In the genomic region with DNA sequence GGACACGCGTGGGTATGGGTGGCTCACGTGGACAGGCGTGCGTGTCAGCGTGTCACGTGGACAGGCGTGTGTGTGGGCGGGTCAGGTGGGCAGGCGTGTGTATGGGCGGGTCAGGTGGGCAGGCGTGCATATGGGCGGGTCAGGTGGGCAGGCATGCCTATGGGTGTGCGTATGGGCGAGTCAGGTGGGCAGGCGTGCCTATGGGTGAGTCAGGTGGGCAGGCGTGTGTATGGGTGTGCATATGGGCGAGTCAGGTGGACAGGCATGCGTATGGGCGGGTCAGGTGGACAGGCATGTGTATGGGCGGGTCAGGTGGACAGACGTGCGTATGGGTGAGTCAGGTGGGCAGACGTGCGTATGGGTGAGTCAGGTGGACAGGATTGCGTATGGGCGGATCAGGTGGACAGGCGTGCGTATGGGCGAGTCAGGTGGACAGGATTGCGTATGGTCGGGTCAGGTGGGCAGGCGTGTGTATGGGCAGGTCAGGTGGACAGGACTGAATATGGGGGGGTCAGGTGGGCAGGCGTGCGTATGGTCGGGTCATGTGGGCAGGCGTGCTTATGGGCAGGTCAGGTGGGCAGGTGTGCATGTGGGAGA, we compare ENCODE assay signal across 7 cellular contexts. TPM values are rescaled to one million over a fixed set of nuclear protein-coding genes. Genes with fewer than 3 reads are reported as not detected.
DNase-seq lines count a peak whose midpoint lies in the region; ATAC-seq, FAIRE-seq and TF ChIP-seq lines count a peak whose summit lies in the region.
"Not testable (repeated sequence)": the region's sequence is repeated elsewhere in the genome, so short reads cannot be mapped to it uniquely, and the experiment has no call there.

No MANE protein-coding gene starts in this region.

- intact Hi-C loops in CD14-positive monocyte (cut with micrococcal nuclease); naive thymus-derived CD4-positive, alpha-beta T cell (cut with micrococcal nuclease); sigmoid colon (cut with DNase I): not testable (repeated sequence)

- CTCF ChIA-PET in naive thymus-derived CD4-positive, alpha-beta T cell (lab: Charles Lee), result not testable (repeated sequence)

- peaks cover 19% of the 10 kb centered on the region for H3K9me3 ChIP-seq in keratinocyte (ENCODE audit: control insufficient read depth, low read depth, low read length)
- H3K9me3 ChIP-seq in naive thymus-derived CD4-positive, alpha-beta T cell (ENCODE audit: control insufficient read depth in 2 of 3, low read length in 3 of 3); sigmoid colon: not testable (repeated sequence)

- not testable (repeated sequence) for H3K4me1 Mint-ChIP-seq in CD14-positive monocyte; naive thymus-derived CD4-positive, alpha-beta T cell

- H3K4me3 ChIP-seq in bronchial epithelial cell (ENCODE audit: low read depth, low read length); keratinocyte (ENCODE audit: control insufficient read depth in 2 of 3, extremely low read depth in 1 of 3, insufficient read depth in 2 of 3, low read depth in 1 of 3, low read length in 3 of 3); naive thymus-derived CD4-positive, alpha-beta T cell (ENCODE audit: low read length); sigmoid colon: not testable (repeated sequence)

- H3K9me3 Mint-ChIP-seq in CD14-positive monocyte; naive thymus-derived CD4-positive, alpha-beta T cell: not testable (repeated sequence)

- peak overlapping the region; percentile 3 for H3K9ac ChIP-seq in keratinocyte (ENCODE audit: control insufficient read depth, extremely low read depth, insufficient read depth, low read length)

- H3K27ac ChIP-seq in keratinocyte (ENCODE audit: control insufficient read depth, insufficient read depth, low read length), result peak overlapping the region; percentile 33
- not testable (repeated sequence) for H3K27ac ChIP-seq in naive thymus-derived CD4-positive, alpha-beta T cell (ENCODE audit: low read depth, low read length); sigmoid colon

- not testable (repeated sequence) for H3K9me1 ChIP-seq in keratinocyte (ENCODE audit: control insufficient read depth, extremely low read depth, insufficient read depth, low read length)

- dilution Hi-C loops in keratinocyte (cut with MboI; ENCODE audit: extremely low pct_ligation_motif_present, low sequenced_read_pairs), result not testable (repeated sequence)

- POLR2A ChIA-PET in naive thymus-derived CD4-positive, alpha-beta T cell (lab: Charles Lee), result not testable (repeated sequence)

- TF ChIP-seq CTCF in CD14-positive monocyte (IDR thresholded peaks at IDR 0.05); bronchial epithelial cell (IDR thresholded peaks at IDR 0.05; ENCODE audit: insufficient read depth, low read length, severe bottlenecking); keratinocyte (optimal IDR thresholded peaks at IDR 0.05 in 1 of 3, IDR thresholded peaks at IDR 0.05 in 1 of 3, conservative IDR thresholded peaks at IDR 0.05 in 1 of 3; ENCODE audit: extremely low read depth in 1 of 3, insufficient read depth in 2 of 3, low read length in 3 of 3); sigmoid colon (IDR thresholded peaks at IDR 0.05): not testable (repeated sequence)

- not testable (repeated sequence) for H3K36me3 ChIP-seq in bronchial epithelial cell (ENCODE audit: control insufficient read depth, insufficient read depth, low read length); keratinocyte (ENCODE audit: control insufficient read depth in 2 of 2, extremely low read depth in 1 of 2, insufficient read depth in 2 of 2, low read length in 2 of 2); naive thymus-derived CD4-positive, alpha-beta T cell (ENCODE audit: control insufficient read depth in 2 of 3, insufficient read depth in 3 of 3, low read length in 3 of 3); sigmoid colon

- TF ChIP-seq POLR2A in sigmoid colon (IDR thresholded peaks at IDR 0.05), result not testable (repeated sequence)

- not testable (repeated sequence) for H4K20me1 ChIP-seq in keratinocyte (ENCODE audit: control insufficient read depth, extremely low read depth, insufficient read depth, low read length)

- DNase-seq in CD14-positive monocyte (ENCODE audit: low spot score), result peak; percentile 28
- DNase-seq in NCI-H146 (lab: John Stamatoyannopoulos, UW), result peak; percentile 99
- peak; percentile 99 for DNase-seq in SW480 (ENCODE audit: low spot score)
- peak; percentile 11 for DNase-seq in bronchial epithelial cell (ENCODE audit: low read depth)
- peak; percentile 66 for DNase-seq in keratinocyte (ENCODE audit: low read depth, low spot score)
- not testable (repeated sequence) for DNase-seq in naive thymus-derived CD4-positive, alpha-beta T cell
- peak; percentile 43 for DNase-seq in sigmoid colon

- not testable (repeated sequence) for H3K4me2 ChIP-seq in keratinocyte (ENCODE audit: control insufficient read depth, extremely low read depth, insufficient read depth, low read depth, low read length)

- not testable (repeated sequence) for H2AFZ ChIP-seq in keratinocyte (ENCODE audit: control insufficient read depth, low read length)

- not testable (repeated sequence) for H3K36me3 Mint-ChIP-seq in CD14-positive monocyte; naive thymus-derived CD4-positive, alpha-beta T cell

- H3K27me3 Mint-ChIP-seq in CD14-positive monocyte (ENCODE audit: low read depth in 3 of 3), result peaks cover 7 to 24% (median 12%) of the 10 kb centered on the region in 3 donors
- H3K27me3 Mint-ChIP-seq in naive thymus-derived CD4-positive, alpha-beta T cell, result peaks cover 3 to 16% (median 4%) of the 10 kb centered on the region in 5 donors

- not testable (repeated sequence) for H3K4me3 Mint-ChIP-seq in CD14-positive monocyte; naive thymus-derived CD4-positive, alpha-beta T cell

- peak; percentile 22 for ATAC-seq in naive thymus-derived CD4-positive, alpha-beta T cell

- TF ChIP-seq EP300 in sigmoid colon (IDR thresholded peaks at IDR 0.05), result not testable (repeated sequence)

- H3K27me3 ChIP-seq in bronchial epithelial cell (ENCODE audit: control insufficient read depth, insufficient read depth, low read length); keratinocyte (ENCODE audit: control insufficient read depth, extremely low read depth, insufficient read depth, low read length); naive thymus-derived CD4-positive, alpha-beta T cell (ENCODE audit: control insufficient read depth in 2 of 2, insufficient read depth in 2 of 2, low read length in 2 of 2); sigmoid colon: not testable (repeated sequence)

- WGBS in sigmoid colon, 2 donors, result 87 to 96% methylated on average over 37 of the region's 37 CpGs

- not testable (repeated sequence) for H3K27ac Mint-ChIP-seq in CD14-positive monocyte; naive thymus-derived CD4-positive, alpha-beta T cell

- FAIRE-seq in bronchial epithelial cell (lab: Jason Lieb, UNC); keratinocyte (lab: Jason Lieb, UNC): not testable (repeated sequence)

- not testable (repeated sequence) for H3K79me2 ChIP-seq in keratinocyte (ENCODE audit: control insufficient read depth, insufficient read depth, low read length)

- H3K4me1 ChIP-seq in keratinocyte (ENCODE audit: control insufficient read depth, extremely low read depth, insufficient read depth, low read length); naive thymus-derived CD4-positive, alpha-beta T cell (ENCODE audit: control insufficient read depth in 2 of 2, insufficient read depth in 2 of 2, low read length in 2 of 2): not testable (repeated sequence)
- peaks cover 0 to 33% (median 32%) of the 10 kb centered on the region in 4 donors for H3K4me1 ChIP-seq in sigmoid colon

RNA-seq across cellular contexts. Expression of gene KLF11, which starts 30.9 kb away (rescaled TPM):
- 10 to 100 TPM; 21.0 to 25.3 TPM for polyA plus RNA-seq in CD14-positive monocyte
- total RNA-seq in bronchial epithelial cell, result 5.6 and 6.6 TPM in 2 replicates
- 6.1 to 7.0 TPM (median 6.6 TPM) in 3 replicates for polyA plus RNA-seq in keratinocyte
- 4.3 TPM for polyA plus RNA-seq in keratinocyte (2011; ENCODE audit: low read depth)
- 3.7 and 5.2 TPM in 2 replicates for polyA plus RNA-seq in keratinocyte (2011; cell fraction: cytosol; rRNA removed)
- polyA plus RNA-seq in keratinocyte (2011; cell fraction: nucleus; rRNA removed), result 5.0 and 5.8 TPM in 2 replicates
- polyA plus RNA-seq in keratinocyte (2012; ENCODE audit: low replicate concordance), result 2.7 and 7.4 TPM in 2 replicates
- polyA minus RNA-seq in keratinocyte, result 6.7 to 17.2 TPM (median 10.8 TPM) in 3 replicates
- 6.3 TPM for polyA minus RNA-seq in keratinocyte (2011; cell fraction: cytosol; rRNA and poly(A)+ RNA removed)
- 3.1 and 5.7 TPM in 2 replicates for polyA minus RNA-seq in keratinocyte (2011; cell fraction: nucleus; rRNA and poly(A)+ RNA removed)
- 10 to 100 TPM in 2 of 5 experiments, 1 to 10 TPM in 3; 2.7 to 48.6 (median 6.8) TPM for total RNA-seq in naive thymus-derived CD4-positive, alpha-beta T cell
- 1 to 10 TPM; 1.3 to 1.7 TPM for polyA plus RNA-seq in naive thymus-derived CD4-positive, alpha-beta T cell
- total RNA-seq in sigmoid colon, result 10 to 100 TPM; 18.5 to 41.3 (median 29.7) TPM
- 1 to 10 TPM; 3.9 to 7.2 (median 5.8) TPM for polyA plus RNA-seq in sigmoid colon
